In genomic region chr17:37092041-37092440, GRCh38 we compare ENCODE assay signal across 17 cellular contexts.
DNase-seq lines count a peak whose midpoint lies in the region; ATAC-seq and TF ChIP-seq lines count a peak whose summit lies in the region.
"Had no signal": no experiment of that assay in that cellular context is flagged by ENCODE, and none has a peak within 500 bp of the region (broad histone marks: within the 10 kb centered on the region; RNA-seq: fewer than 3 reads in every experiment).

No MANE protein-coding gene starts in this region.

- no peak overlapping the region for H3K4me3 ChIP-seq in breast epithelium
- H3K4me3 ChIP-seq in stomach smooth muscle (ENCODE audit: low read length in 2 of 2), result no peak overlapping the region
- H3K4me3 ChIP-seq: right lobe of liver, SJSA1, tibial artery had no signal

- no peaks in the 10 kb centered on the region for H3K4me1 Mint-ChIP-seq in MCF 10A (ENCODE audit: insufficient read depth, unreplicated experiment)
- peaks cover 13% of the 10 kb centered on the region for H3K4me1 Mint-ChIP-seq in WTC11
- peaks cover 52 to 65% of the 10 kb centered on the region in 2 donors for H3K4me1 Mint-ChIP-seq in immature natural killer cell

- H3K27ac Mint-ChIP-seq in MCF 10A (ENCODE audit: low read depth, unreplicated experiment) (no peak overlapping the region), WTC11 (peak overlapping the region; percentile 42; the same call in 1 of the 2 replicates), immature natural killer cell (peak overlapping the region; percentile 60 to 99 (median 90))
- H3K27ac Mint-ChIP-seq: memory B cell had no signal

- no peak for TF ChIP-seq CTCF in MCF 10A (IDR thresholded peaks at IDR 0.05; ENCODE audit: unreplicated experiment)
- TF ChIP-seq CTCF in breast epithelium (IDR thresholded peaks at IDR 0.05), result no peak
- TF ChIP-seq CTCF in WTC11 (IDR thresholded peaks at IDR 0.05), result no peak

- H3K27me3 ChIP-seq in breast epithelium, result no peaks in the 10 kb centered on the region
- H3K27me3 ChIP-seq in stomach smooth muscle (ENCODE audit: control insufficient read depth in 1 of 2, insufficient read depth in 2 of 2, low read length in 2 of 2), result no peaks in the 10 kb centered on the region
- H3K27me3 ChIP-seq: right lobe of liver, SJSA1, tibial artery had no signal

- BruUV-seq in MCF 10A (replicated peaks; lab: Mats Ljungman, UMichigan), result no TSS peak

- POLR2A ChIA-PET in MCF 10A (lab: Yijun Ruan, JAX), result interaction anchor here (0.8 kb wide), 1 partner anchor 9 kb away, joined by 3 read pairs; no protein-coding TSS in a partner anchor
- POLR2A ChIA-PET in WTC11 (lab: Charles Lee), result no interaction called here

- H3K36me3 ChIP-seq in breast epithelium (no peaks in the 10 kb centered on the region), stomach smooth muscle (ENCODE audit: control insufficient read depth in 2 of 2, insufficient read depth in 2 of 2, low read length in 2 of 2) (peaks cover 15 to 20% of the 10 kb centered on the region in 2 donors)

- H3K4me3 Mint-ChIP-seq in MCF 10A (ENCODE audit: unreplicated experiment) (no peak overlapping the region), WTC11 (no peak overlapping the region), immature natural killer cell (no peak overlapping the region)
- H3K4me3 Mint-ChIP-seq: brain, memory B cell had no signal

- DNase-seq in MCF 10A (ENCODE audit: unreplicated experiment) (peak; percentile 20), breast epithelium (ENCODE audit: low spot score in 2 of 2) (no peak), WTC11 (ENCODE audit: low spot score) (no peak), immature natural killer cell (no peak), NCI-H128 (lab: John Stamatoyannopoulos, UW; ENCODE audit: unreplicated experiment) (no peak), UCSD-AML1 (lab: John Stamatoyannopoulos, UW; ENCODE audit: unreplicated experiment) (no peak)
- DNase-seq: activated naive CD4-positive, alpha-beta T cell; NCI-H1092 treated with DMSO at 0.1 percent for 48 hours; NCI-H2171; right lobe of liver; stimulated activated CD8-positive, alpha-beta memory T cell treated with anti-CD3 and anti-CD28 coated beads, Interleukin-4, amount 100 ng/mL, for 48 hours; tibial artery had no signal

- no peaks in the 10 kb centered on the region for H3K9me3 Mint-ChIP-seq in MCF 10A (ENCODE audit: unreplicated experiment)
- no peaks in the 10 kb centered on the region for H3K9me3 Mint-ChIP-seq in WTC11
- no peaks in the 10 kb centered on the region for H3K9me3 Mint-ChIP-seq in immature natural killer cell
- H3K9me3 Mint-ChIP-seq: brain, memory B cell had no signal

- ATAC-seq in WTC11, result no peak
- no peak for ATAC-seq in HG02610 (IDR thresholded peaks at IDR 0.05; ENCODE audit: unreplicated experiment)

- H3K36me3 Mint-ChIP-seq in MCF 10A (ENCODE audit: insufficient read depth, unreplicated experiment) (peaks cover 82% of the 10 kb centered on the region), WTC11 (peaks cover 58% of the 10 kb centered on the region), immature natural killer cell (peaks cover 8 to 24% (median 14%) of the 10 kb centered on the region in 3 donors)

- H3K9me3 ChIP-seq in breast epithelium, result no peaks in the 10 kb centered on the region
- H3K9me3 ChIP-seq in stomach smooth muscle (ENCODE audit: control insufficient read depth in 2 of 2, low read length in 2 of 2), result no peaks in the 10 kb centered on the region
- H3K9me3 ChIP-seq: right lobe of liver, SJSA1, tibial artery had no signal

- H3K4me1 ChIP-seq in breast epithelium (no peaks in the 10 kb centered on the region), stomach smooth muscle (ENCODE audit: control insufficient read depth, insufficient read depth, low read length) (peaks cover 17% of the 10 kb centered on the region)
- H3K4me1 ChIP-seq: right lobe of liver, SJSA1, tibial artery had no signal

- intact Hi-C loops in MCF 10A (cut with micrococcal nuclease) (no loop called here), breast epithelium (cut with DNase I; ENCODE audit: low total_unique reads) (no loop called here)

- no peak for TF ChIP-seq POLR2A in breast epithelium (IDR thresholded peaks at IDR 0.05)

- no peak overlapping the region for H3K9ac ChIP-seq in stomach smooth muscle (ENCODE audit: low read length in 2 of 2)

- H3K27ac ChIP-seq in breast epithelium (no peak overlapping the region), stomach smooth muscle (ENCODE audit: low read length) (peak overlapping the region; percentile 49)
- H3K27ac ChIP-seq: right lobe of liver, SJSA1, tibial artery had no signal

- CTCF ChIA-PET in MCF 10A (lab: Yijun Ruan, JAX) (no interaction called here), WTC11 (lab: Charles Lee) (interaction anchor here (0.6 kb wide), 1 partner anchor 318 kb away, joined by 3 read pairs; no protein-coding TSS in a partner anchor)

- H3K27me3 Mint-ChIP-seq in MCF 10A (ENCODE audit: insufficient read depth, unreplicated experiment) (no peaks in the 10 kb centered on the region), WTC11 (ENCODE audit: low read depth) (no peaks in the 10 kb centered on the region), immature natural killer cell (ENCODE audit: low read depth in 3 of 3) (peaks cover 3 to 7% (median 5%) of the 10 kb centered on the region in 3 donors)
- H3K27me3 Mint-ChIP-seq: brain, memory B cell had no signal

TF ChIP-seq in WTC11, 78 proteins besides CTCF, POLR2A, EP300 and RAD21 (continues in another document):
- TF ChIP-seq FOXP4 (CRISPR knock-in tag; IDR thresholded peaks at IDR 0.05) (no peak), MYBL2 (CRISPR knock-in tag; IDR thresholded peaks at IDR 0.05) (no peak), KAT7 (CRISPR knock-in tag; IDR thresholded peaks at IDR 0.05; ENCODE audit: borderline replicate concordance) (no peak), ZNF317 (CRISPR knock-in tag; IDR thresholded peaks at IDR 0.05; ENCODE audit: borderline replicate concordance, low read depth) (no peak), E2F4 (CRISPR knock-in tag; IDR thresholded peaks at IDR 0.05; ENCODE audit: borderline replicate concordance, low read depth) (no peak), ZNF512 (CRISPR knock-in tag; IDR thresholded peaks at IDR 0.05; ENCODE audit: borderline replicate concordance) (no peak), MXD4 (CRISPR knock-in tag; IDR thresholded peaks at IDR 0.05; ENCODE audit: borderline replicate concordance) (no peak), MLX (CRISPR knock-in tag; IDR thresholded peaks at IDR 0.05) (no peak), ZNF423 (CRISPR knock-in tag; IDR thresholded peaks at IDR 0.05) (no peak), SMAD4 (CRISPR knock-in tag; IDR thresholded peaks at IDR 0.05) (no peak), ATF2 (CRISPR knock-in tag; IDR thresholded peaks at IDR 0.05; ENCODE audit: borderline replicate concordance, low read depth) (no peak)
